2 cellular contexts compared by ENCODE assay signal in the genomic region with DNA sequence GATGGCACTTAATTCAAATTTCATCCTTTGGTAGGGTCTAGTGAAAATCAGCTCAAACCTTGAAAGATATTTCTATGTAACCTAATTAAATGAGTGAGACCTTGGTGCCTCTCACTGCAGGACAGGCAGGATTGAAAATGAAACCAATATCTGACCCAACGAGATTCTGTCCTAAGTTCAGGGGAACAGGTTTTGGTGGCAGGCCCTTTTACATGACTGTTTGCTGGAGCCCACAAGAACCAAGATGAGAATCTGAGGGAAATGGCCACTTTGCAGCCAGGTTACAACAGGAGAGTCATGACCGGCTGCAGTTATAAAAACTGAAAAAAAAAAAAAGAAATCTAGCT.
TF ChIP-seq lines count a peak whose summit lies in the region.

No MANE protein-coding gene starts in this region.

TF ChIP-seq in GM12878, 131 proteins besides CTCF, POLR2A, EP300 and RAD21 (continued from another document and continues in another):
- TF ChIP-seq RB1 (IDR thresholded peaks at IDR 0.05; ENCODE audit: borderline replicate concordance) (no peak), ZNF384 (IDR thresholded peaks at IDR 0.05; ENCODE audit: borderline replicate concordance, low read depth, low read length) (no peak), GATAD2B (conservative IDR thresholded peaks at IDR 0.05; ENCODE audit: low read depth) (no peak), TCF7 (IDR thresholded peaks at IDR 0.05; ENCODE audit: borderline replicate concordance) (no peak), ATF7 (IDR thresholded peaks at IDR 0.05; ENCODE audit: low read depth) (no peak)
- TF ChIP-seq, protein P1, sequence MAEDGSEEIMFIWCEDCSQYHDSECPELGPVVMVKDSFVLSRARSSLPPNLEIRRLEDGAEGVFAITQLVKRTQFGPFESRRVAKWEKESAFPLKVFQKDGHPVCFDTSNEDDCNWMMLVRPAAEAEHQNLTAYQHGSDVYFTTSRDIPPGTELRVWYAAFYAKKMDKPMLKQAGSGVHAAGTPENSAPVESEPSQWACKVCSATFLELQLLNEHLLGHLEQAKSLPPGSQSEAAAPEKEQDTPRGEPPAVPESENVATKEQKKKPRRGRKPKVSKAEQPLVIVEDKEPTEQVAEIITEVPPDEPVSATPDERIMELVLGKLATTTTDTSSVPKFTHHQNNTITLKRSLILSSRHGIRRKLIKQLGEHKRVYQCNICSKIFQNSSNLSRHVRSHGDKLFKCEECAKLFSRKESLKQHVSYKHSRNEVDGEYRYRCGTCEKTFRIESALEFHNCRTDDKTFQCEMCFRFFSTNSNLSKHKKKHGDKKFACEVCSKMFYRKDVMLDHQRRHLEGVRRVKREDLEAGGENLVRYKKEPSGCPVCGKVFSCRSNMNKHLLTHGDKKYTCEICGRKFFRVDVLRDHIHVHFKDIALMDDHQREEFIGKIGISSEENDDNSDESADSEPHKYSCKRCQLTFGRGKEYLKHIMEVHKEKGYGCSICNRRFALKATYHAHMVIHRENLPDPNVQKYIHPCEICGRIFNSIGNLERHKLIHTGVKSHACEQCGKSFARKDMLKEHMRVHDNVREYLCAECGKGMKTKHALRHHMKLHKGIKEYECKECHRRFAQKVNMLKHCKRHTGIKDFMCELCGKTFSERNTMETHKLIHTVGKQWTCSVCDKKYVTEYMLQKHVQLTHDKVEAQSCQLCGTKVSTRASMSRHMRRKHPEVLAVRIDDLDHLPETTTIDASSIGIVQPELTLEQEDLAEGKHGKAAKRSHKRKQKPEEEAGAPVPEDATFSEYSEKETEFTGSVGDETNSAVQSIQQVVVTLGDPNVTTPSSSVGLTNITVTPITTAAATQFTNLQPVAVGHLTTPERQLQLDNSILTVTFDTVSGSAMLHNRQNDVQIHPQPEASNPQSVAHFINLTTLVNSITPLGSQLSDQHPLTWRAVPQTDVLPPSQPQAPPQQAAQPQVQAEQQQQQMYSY (CRISPR knock-in tag; IDR thresholded peaks at IDR 0.05), result no peak
- TF ChIP-seq, protein P2, sequence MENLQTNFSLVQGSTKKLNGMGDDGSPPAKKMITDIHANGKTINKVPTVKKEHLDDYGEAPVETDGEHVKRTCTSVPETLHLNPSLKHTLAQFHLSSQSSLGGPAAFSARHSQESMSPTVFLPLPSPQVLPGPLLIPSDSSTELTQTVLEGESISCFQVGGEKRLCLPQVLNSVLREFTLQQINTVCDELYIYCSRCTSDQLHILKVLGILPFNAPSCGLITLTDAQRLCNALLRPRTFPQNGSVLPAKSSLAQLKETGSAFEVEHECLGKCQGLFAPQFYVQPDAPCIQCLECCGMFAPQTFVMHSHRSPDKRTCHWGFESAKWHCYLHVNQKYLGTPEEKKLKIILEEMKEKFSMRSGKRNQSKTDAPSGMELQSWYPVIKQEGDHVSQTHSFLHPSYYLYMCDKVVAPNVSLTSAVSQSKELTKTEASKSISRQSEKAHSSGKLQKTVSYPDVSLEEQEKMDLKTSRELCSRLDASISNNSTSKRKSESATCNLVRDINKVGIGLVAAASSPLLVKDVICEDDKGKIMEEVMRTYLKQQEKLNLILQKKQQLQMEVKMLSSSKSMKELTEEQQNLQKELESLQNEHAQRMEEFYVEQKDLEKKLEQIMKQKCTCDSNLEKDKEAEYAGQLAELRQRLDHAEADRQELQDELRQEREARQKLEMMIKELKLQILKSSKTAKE (IDR thresholded peaks at IDR 0.05; ENCODE audit: low read depth, poor library complexity, severe bottlenecking), result no peak
- TF ChIP-seq, protein P3, sequence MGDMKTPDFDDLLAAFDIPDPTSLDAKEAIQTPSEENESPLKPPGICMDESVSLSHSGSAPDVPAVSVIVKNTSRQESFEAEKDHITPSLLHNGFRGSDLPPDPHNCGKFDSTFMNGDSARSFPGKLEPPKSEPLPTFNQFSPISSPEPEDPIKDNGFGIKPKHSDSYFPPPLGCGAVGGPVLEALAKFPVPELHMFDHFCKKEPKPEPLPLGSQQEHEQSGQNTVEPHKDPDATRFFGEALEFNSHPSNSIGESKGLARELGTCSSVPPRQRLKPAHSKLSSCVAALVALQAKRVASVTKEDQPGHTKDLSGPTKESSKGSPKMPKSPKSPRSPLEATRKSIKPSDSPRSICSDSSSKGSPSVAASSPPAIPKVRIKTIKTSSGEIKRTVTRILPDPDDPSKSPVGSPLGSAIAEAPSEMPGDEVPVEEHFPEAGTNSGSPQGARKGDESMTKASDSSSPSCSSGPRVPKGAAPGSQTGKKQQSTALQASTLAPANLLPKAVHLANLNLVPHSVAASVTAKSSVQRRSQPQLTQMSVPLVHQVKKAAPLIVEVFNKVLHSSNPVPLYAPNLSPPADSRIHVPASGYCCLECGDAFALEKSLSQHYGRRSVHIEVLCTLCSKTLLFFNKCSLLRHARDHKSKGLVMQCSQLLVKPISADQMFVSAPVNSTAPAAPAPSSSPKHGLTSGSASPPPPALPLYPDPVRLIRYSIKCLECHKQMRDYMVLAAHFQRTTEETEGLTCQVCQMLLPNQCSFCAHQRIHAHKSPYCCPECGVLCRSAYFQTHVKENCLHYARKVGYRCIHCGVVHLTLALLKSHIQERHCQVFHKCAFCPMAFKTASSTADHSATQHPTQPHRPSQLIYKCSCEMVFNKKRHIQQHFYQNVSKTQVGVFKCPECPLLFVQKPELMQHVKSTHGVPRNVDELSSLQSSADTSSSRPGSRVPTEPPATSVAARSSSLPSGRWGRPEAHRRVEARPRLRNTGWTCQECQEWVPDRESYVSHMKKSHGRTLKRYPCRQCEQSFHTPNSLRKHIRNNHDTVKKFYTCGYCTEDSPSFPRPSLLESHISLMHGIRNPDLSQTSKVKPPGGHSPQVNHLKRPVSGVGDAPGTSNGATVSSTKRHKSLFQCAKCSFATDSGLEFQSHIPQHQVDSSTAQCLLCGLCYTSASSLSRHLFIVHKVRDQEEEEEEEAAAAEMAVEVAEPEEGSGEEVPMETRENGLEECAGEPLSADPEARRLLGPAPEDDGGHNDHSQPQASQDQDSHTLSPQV (IDR thresholded peaks at IDR 0.05), result no peak

TF ChIP-seq in GM23338, 12 proteins besides CTCF, POLR2A, EP300 and RAD21 (continued from another document):
- TF ChIP-seq, protein P4, sequence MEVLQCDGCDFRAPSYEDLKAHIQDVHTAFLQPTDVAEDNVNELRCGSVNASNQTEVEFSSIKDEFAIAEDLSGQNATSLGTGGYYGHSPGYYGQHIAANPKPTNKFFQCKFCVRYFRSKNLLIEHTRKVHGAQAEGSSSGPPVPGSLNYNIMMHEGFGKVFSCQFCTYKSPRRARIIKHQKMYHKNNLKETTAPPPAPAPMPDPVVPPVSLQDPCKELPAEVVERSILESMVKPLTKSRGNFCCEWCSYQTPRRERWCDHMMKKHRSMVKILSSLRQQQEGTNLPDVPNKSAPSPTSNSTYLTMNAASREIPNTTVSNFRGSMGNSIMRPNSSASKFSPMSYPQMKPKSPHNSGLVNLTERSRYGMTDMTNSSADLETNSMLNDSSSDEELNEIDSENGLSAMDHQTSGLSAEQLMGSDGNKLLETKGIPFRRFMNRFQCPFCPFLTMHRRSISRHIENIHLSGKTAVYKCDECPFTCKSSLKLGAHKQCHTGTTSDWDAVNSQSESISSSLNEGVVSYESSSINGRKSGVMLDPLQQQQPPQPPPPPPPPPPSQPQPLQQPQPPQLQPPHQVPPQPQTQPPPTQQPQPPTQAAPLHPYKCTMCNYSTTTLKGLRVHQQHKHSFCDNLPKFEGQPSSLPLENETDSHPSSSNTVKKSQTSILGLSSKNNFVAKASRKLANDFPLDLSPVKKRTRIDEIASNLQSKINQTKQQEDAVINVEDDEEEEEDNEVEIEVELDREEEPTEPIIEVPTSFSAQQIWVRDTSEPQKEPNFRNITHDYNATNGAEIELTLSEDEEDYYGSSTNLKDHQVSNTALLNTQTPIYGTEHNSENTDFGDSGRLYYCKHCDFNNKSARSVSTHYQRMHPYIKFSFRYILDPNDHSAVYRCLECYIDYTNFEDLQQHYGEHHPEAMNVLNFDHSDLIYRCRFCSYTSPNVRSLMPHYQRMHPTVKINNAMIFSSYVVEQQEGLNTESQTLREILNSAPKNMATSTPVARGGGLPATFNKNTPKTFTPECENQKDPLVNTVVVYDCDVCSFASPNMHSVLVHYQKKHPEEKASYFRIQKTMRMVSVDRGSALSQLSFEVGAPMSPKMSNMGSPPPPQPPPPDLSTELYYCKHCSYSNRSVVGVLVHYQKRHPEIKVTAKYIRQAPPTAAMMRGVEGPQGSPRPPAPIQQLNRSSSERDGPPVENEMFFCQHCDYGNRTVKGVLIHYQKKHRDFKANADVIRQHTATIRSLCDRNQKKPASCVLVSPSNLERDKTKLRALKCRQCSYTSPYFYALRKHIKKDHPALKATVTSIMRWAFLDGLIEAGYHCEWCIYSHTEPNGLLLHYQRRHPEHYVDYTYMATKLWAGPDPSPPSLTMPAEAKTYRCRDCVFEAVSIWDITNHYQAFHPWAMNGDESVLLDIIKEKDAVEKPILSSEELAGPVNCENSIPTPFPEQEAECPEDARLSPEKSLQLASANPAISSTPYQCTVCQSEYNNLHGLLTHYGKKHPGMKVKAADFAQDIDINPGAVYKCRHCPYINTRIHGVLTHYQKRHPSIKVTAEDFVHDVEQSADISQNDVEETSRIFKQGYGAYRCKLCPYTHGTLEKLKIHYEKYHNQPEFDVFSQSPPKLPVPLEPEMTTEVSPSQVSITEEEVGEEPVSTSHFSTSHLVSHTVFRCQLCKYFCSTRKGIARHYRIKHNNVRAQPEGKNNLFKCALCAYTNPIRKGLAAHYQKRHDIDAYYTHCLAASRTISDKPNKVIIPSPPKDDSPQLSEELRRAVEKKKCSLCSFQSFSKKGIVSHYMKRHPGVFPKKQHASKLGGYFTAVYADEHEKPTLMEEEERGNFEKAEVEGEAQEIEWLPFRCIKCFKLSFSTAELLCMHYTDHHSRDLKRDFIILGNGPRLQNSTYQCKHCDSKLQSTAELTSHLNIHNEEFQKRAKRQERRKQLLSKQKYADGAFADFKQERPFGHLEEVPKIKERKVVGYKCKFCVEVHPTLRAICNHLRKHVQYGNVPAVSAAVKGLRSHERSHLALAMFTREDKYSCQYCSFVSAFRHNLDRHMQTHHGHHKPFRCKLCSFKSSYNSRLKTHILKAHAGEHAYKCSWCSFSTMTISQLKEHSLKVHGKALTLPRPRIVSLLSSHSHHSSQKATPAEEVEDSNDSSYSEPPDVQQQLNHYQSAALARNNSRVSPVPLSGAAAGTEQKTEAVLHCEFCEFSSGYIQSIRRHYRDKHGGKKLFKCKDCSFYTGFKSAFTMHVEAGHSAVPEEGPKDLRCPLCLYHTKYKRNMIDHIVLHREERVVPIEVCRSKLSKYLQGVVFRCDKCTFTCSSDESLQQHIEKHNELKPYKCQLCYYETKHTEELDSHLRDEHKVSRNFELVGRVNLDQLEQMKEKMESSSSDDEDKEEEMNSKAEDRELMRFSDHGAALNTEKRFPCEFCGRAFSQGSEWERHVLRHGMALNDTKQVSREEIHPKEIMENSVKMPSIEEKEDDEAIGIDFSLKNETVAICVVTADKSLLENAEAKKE (CRISPR knock-in tag; IDR thresholded peaks at IDR 0.05), result no peak
- TF ChIP-seq ZNF331 (CRISPR knock-in tag; IDR thresholded peaks at IDR 0.05; ENCODE audit: low read depth), result no peak
- no peak for TF ChIP-seq STAT1 (IDR thresholded peaks at IDR 0.05; ENCODE audit: unreplicated experiment)
- TF ChIP-seq JUNB (IDR thresholded peaks at IDR 0.05; ENCODE audit: unreplicated experiment), result no peak
- no peak for TF ChIP-seq POLR2AphosphoS5 (IDR thresholded peaks at IDR 0.05; ENCODE audit: low read depth)
- TF ChIP-seq ZNF114 (CRISPR knock-in tag; IDR thresholded peaks at IDR 0.05), result no peak
- no peak for TF ChIP-seq NANOG (IDR thresholded peaks at IDR 0.05; ENCODE audit: borderline replicate concordance)
- TF ChIP-seq, protein P5, sequence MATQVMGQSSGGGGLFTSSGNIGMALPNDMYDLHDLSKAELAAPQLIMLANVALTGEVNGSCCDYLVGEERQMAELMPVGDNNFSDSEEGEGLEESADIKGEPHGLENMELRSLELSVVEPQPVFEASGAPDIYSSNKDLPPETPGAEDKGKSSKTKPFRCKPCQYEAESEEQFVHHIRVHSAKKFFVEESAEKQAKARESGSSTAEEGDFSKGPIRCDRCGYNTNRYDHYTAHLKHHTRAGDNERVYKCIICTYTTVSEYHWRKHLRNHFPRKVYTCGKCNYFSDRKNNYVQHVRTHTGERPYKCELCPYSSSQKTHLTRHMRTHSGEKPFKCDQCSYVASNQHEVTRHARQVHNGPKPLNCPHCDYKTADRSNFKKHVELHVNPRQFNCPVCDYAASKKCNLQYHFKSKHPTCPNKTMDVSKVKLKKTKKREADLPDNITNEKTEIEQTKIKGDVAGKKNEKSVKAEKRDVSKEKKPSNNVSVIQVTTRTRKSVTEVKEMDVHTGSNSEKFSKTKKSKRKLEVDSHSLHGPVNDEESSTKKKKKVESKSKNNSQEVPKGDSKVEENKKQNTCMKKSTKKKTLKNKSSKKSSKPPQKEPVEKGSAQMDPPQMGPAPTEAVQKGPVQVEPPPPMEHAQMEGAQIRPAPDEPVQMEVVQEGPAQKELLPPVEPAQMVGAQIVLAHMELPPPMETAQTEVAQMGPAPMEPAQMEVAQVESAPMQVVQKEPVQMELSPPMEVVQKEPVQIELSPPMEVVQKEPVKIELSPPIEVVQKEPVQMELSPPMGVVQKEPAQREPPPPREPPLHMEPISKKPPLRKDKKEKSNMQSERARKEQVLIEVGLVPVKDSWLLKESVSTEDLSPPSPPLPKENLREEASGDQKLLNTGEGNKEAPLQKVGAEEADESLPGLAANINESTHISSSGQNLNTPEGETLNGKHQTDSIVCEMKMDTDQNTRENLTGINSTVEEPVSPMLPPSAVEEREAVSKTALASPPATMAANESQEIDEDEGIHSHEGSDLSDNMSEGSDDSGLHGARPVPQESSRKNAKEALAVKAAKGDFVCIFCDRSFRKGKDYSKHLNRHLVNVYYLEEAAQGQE (IDR thresholded peaks at IDR 0.05; ENCODE audit: unreplicated experiment), result no peak
- TF ChIP-seq, protein P6, sequence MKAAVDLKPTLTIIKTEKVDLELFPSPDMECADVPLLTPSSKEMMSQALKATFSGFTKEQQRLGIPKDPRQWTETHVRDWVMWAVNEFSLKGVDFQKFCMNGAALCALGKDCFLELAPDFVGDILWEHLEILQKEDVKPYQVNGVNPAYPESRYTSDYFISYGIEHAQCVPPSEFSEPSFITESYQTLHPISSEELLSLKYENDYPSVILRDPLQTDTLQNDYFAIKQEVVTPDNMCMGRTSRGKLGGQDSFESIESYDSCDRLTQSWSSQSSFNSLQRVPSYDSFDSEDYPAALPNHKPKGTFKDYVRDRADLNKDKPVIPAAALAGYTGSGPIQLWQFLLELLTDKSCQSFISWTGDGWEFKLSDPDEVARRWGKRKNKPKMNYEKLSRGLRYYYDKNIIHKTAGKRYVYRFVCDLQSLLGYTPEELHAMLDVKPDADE (IDR thresholded peaks at IDR 0.05), result no peak
TF ChIP-seq in GM23338: peak in this region for 0.
